8 cellular contexts compared by ENCODE assay signal in the genomic region with DNA sequence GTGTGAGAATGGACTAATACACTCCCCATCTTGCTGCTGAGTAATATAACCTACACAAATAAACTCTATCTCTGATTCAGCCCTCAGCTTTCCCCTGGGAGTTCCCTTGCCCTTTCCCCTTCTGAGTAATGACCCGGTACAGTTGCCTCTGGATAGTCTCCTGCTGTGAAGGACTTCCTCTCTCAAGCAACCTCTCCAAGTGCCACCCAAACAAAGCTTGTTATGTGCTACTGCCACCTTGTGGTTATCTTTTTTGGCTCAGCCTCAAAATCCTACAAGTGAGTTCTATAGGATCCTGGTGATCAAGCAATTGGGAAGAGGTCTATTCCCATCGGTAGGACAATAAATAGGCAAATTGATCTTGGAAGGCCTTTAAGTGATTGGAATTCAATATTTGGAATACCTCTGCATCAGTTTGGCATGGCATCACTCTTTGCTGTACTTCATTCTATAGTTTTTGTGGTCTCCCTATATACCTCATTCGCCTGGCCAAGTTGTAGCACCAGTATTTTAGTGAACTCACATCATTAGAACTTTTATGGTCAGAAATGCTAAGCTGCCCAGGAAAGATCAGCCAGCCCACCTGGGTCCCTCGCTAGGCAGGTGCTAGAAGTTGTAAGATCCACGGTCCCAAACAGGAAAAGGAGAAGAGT. TPM values are rescaled to one million over a fixed set of nuclear protein-coding genes. Genes with fewer than 3 reads are reported as not detected.
DNase-seq lines count a peak whose midpoint lies in the region; ATAC-seq and TF ChIP-seq lines count a peak whose summit lies in the region.

No MANE protein-coding gene starts in this region.

- H3K4me1 ChIP-seq in SJCRH30, result 0 out of 2 replicates have a peak, but pooled peaks cover 3% of the 10 kb centered on the region
- H3K4me1 ChIP-seq in body of pancreas, result no peaks in the 10 kb centered on the region
- peaks cover 0 to 8% (median 4%) of the 10 kb centered on the region in 6 donors for H3K4me1 ChIP-seq in spleen

- H3K27ac ChIP-seq in SJCRH30 (no peak overlapping the region), body of pancreas (no peak overlapping the region), spleen (no peak overlapping the region)

- intact Hi-C loops in body of pancreas (cut with DNase I), result loop anchor here (10.0 kb wide), 1 partner anchor 489 kb away; a partner anchor contains a TSS
- intact Hi-C loops in spleen (cut with DNase I; ENCODE audit: low total_unique reads), result loop anchor here (10.0 kb wide), 1 partner anchor 489 kb away; a partner anchor contains a TSS

- POLR2A ChIA-PET in HEK293T (lab: Yijun Ruan, JAX), result interaction anchor here (1.8 kb wide), 1 partner anchor 93 kb away, joined by 6 read pairs; no protein-coding TSS in a partner anchor

- H3K36me3 ChIP-seq in SJCRH30 (no peaks in the 10 kb centered on the region), body of pancreas (replicated peaks in 1 of 2; ENCODE audit: insufficient read depth in 1 of 2, low read depth in 2 of 2) (no peaks in the 10 kb centered on the region), spleen (no peaks in the 10 kb centered on the region)

- CTCF ChIA-PET in HEK293T (lab: Yijun Ruan, JAX), result interaction anchor here (0.5 to 1.5 kb wide), 18 partner anchors 8 to 1251 kb away, joined by 3 to 5 read pairs (median 3); no protein-coding TSS in a partner anchor

- peak; percentile 68 for ATAC-seq in body of pancreas

- TF ChIP-seq CTCF in body of pancreas (IDR thresholded peaks at IDR 0.05) (peak; percentile 29 to 65 (median 46)), spleen (IDR thresholded peaks at IDR 0.05 in 8 of 11, conservative IDR thresholded peaks at IDR 0.05 in 3 of 11) (peak in 10 of 11 experiments; percentile 12 to 68 (median 59))

- WGBS in body of pancreas, 2 donors, result 41 to 55% methylated on average over 3 to 5 of the region's 5 CpGs
- WGBS in spleen, 5 donors, result 51 to 60% (median 55%) methylated on average over 5 of the region's 5 CpGs

- no peak overlapping the region for H3K4me3 ChIP-seq in SJCRH30
- H3K4me3 ChIP-seq in body of pancreas, result no peak overlapping the region
- H3K4me3 ChIP-seq in spleen, result no peak overlapping the region

- TF ChIP-seq POLR2A in body of pancreas (IDR thresholded peaks at IDR 0.05) (no peak), spleen (IDR thresholded peaks at IDR 0.05) (no peak)

- no peaks in the 10 kb centered on the region for H3K9me3 ChIP-seq in SJCRH30 (replicated peaks)
- no peaks in the 10 kb centered on the region for H3K9me3 ChIP-seq in body of pancreas
- no peaks in the 10 kb centered on the region for H3K9me3 ChIP-seq in spleen

- H3K27me3 ChIP-seq in SJCRH30 (no peaks in the 10 kb centered on the region), body of pancreas (no peaks in the 10 kb centered on the region), spleen (replicated peaks in 1 of 7) (peaks cover 0 to 8% (median 0%) of the 10 kb centered on the region in 7 donors)

- DNase-seq in activated gamma-delta T cell treated with Interleukin-2 at 50 U/mL for 16 hours (peak; percentile 34), activated gamma-delta T cell (lab: John Stamatoyannopoulos, UW) (no peak), HEK293T (ENCODE audit: extremely low spot score) (peak; percentile 94), MV-4-11 (lab: John Stamatoyannopoulos, UW) (peak; percentile 79), SJCRH30 (peak; percentile 87 to 94), body of pancreas (peak; percentile 42 to 71 (median 66)), iPS DF 19.7 (ENCODE audit: low read depth, low spot score) (peak; percentile 88), spleen (no peak)

TF ChIP-seq in HEK293T, 16 proteins besides CTCF, POLR2A, EP300 and RAD21:
- TF ChIP-seq SP1 (IDR thresholded peaks at IDR 0.05), result no peak
- TF ChIP-seq CTBP1 (IDR thresholded peaks at IDR 0.05; ENCODE audit: borderline replicate concordance), result peak; percentile 84; the same call in 1 of the 2 replicates

RNA-seq across cellular contexts. Expression of a gene that starts 40.1 kb away (rescaled TPM):
- not detected in 2 replicates for total RNA-seq in SJCRH30 (2014; rRNA removed; shearing (Covaris generic))
- total RNA-seq in body of pancreas (not detected), spleen (not detected)
- not detected for polyA plus RNA-seq in spleen

Comparison
In these comparisons a context has a peak if more than half of its experiments do, and no peak if none do; other contexts are left out.
1. DNase-seq: peak in activated gamma-delta T cell treated with Interleukin-2 at 50 U/mL for 16 hours (single experiment), HEK293T (single experiment), MV-4-11 (single experiment), SJCRH30 (2 of 2), body of pancreas (4 of 4) and iPS DF 19.7 (single experiment); none in activated gamma-delta T cell (single experiment) and spleen (single experiment).